Comparison of ENCODE assay signal across 14 cellular contexts in genomic region chr3:30743641-30744317, GRCh38.
"Had no signal": no experiment of that assay in that cellular context is flagged by ENCODE, and none has a peak within 500 bp of the region (broad histone marks: within the 10 kb centered on the region; RNA-seq: fewer than 3 reads in every experiment).

No MANE protein-coding gene starts in this region.

- H3K27ac ChIP-seq: gastroesophageal sphincter, left lung, thoracic aorta had no signal

- H3K27me3 ChIP-seq: gastroesophageal sphincter, left lung had no signal

- H3K9me3 Mint-ChIP-seq: central memory CD8-positive, alpha-beta T cell; nephron progenitor cell; stimulated activated naive CD8-positive, alpha-beta T cell treated with anti-CD3 and anti-CD28 coated beads, Interleukin-15, Interleukin-2, amounts not matched to agents 100 ng/mL and 50 ng/mL, for 24 hours; T-helper 2 cell treated with Interferon-gamma antibody and Interleukin-4, amounts not matched to agents 5 μg/mL and 100 μg/mL, for 36 hours had no signal

- H3K9me3 ChIP-seq: gastroesophageal sphincter, left lung, thoracic aorta had no signal

- H3K27ac Mint-ChIP-seq: nephron progenitor cell; stimulated activated naive CD8-positive, alpha-beta T cell treated with anti-CD3 and anti-CD28 coated beads, Interleukin-15, Interleukin-2, amounts not matched to agents 100 ng/mL and 50 ng/mL, for 24 hours had no signal

- H3K4me1 Mint-ChIP-seq: central memory CD8-positive, alpha-beta T cell; nephron progenitor cell had no signal

- DNase-seq: activated CD4-positive, CD25-positive, alpha-beta regulatory T cell treated with anti-CD3 and anti-CD28 coated beads, Interleukin-2, amount 50 U/mL, for 72 hours; activated gamma-delta T cell; cortex of kidney; effector CD8-positive, alpha-beta T cell; left lung; nephron progenitor cell; stimulated activated CD4-positive, alpha-beta T cell treated with anti-CD3 and anti-CD28 coated beads, Interleukin-2, amount 100 ng/mL, for 24 hours; SW 1271 had no signal

- ATAC-seq: gastroesophageal sphincter, left lung, sciatic nerve had no signal

- H3K4me3 Mint-ChIP-seq: central memory CD8-positive, alpha-beta T cell; nephron progenitor cell; T-helper 2 cell treated with Interferon-gamma antibody and Interleukin-4, amounts not matched to agents 5 μg/mL and 100 μg/mL, for 36 hours had no signal

- H3K27me3 Mint-ChIP-seq: stimulated activated naive CD8-positive, alpha-beta T cell treated with anti-CD3 and anti-CD28 coated beads, Interleukin-15, Interleukin-2, amounts not matched to agents 100 ng/mL and 50 ng/mL, for 24 hours had no signal
